1 cellular context compared by ENCODE assay signal in the genomic region with DNA sequence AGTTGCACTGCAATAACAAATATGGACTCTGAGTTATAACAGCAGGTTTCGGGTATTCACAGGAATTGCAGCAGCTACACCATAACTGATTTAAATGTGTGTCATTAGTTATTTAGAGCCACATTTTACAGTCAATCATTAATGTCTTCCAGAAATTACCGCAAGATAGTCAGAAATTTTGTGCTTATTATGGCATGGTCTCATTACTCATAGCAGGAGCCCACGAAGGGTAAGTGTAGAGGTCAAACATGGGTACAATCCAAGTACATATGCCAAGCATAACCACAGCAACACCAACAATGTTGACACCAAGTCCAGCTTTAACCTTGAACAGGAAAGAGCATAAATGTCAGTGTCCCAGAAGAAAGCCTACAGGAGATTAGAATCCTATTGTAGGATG.
TF ChIP-seq lines count a peak whose summit lies in the region.

No MANE protein-coding gene starts in this region.

TF ChIP-seq in H1, 55 proteins besides CTCF, POLR2A, EP300 and RAD21 (continued from another document):
- TF ChIP-seq CHD1 (IDR thresholded peaks at IDR 0.05; ENCODE audit: low read depth, low read length) (no peak), EZH2 (IDR thresholded peaks at IDR 0.05; ENCODE audit: low read depth, low read length, severe bottlenecking) (no peak), POLR2AphosphoS5 (IDR thresholded peaks at IDR 0.05; ENCODE audit: low read depth, low read length) (no peak), KDM5A (IDR thresholded peaks at IDR 0.05; ENCODE audit: low read length) (no peak), SP2 (IDR thresholded peaks at IDR 0.05; ENCODE audit: low read length) (no peak)
